ENCODE assay signal across 8 cellular contexts in genomic region chr2:219570924-219571310, GRCh38. TPM values are rescaled to one million over a fixed set of nuclear protein-coding genes. Genes with fewer than 3 reads are reported as not detected.
DNase-seq lines count a peak whose midpoint lies in the region; ATAC-seq and TF ChIP-seq lines count a peak whose summit lies in the region.

No MANE protein-coding gene starts in this region.

- no peak for TF ChIP-seq POLR2A in sigmoid colon (IDR thresholded peaks at IDR 0.05)

- peak overlapping the region; percentile 86 to 91 (median 88) for H3K27ac ChIP-seq in sigmoid colon

- H3K27me3 Mint-ChIP-seq in WTC11 (ENCODE audit: low read depth) = peaks cover 22% of the 10 kb centered on the region

- intact Hi-C loops in left ventricle myocardium superior (cut with micrococcal nuclease) (no loop called here), sigmoid colon (cut with DNase I) (loop anchor here (1.0 to 2.0 kb wide), 2 partner anchors 26 to 72 kb away; partner anchors contain the start of gene STK11IP)

- no peaks in the 10 kb centered on the region for H3K9me3 ChIP-seq in sigmoid colon

- no peak overlapping the region for H3K27ac Mint-ChIP-seq in WTC11

- no peak for TF ChIP-seq CTCF in WTC11 (IDR thresholded peaks at IDR 0.05)
- TF ChIP-seq CTCF in sigmoid colon (IDR thresholded peaks at IDR 0.05) = no peak

- peak; percentile 17 for DNase-seq in G401 (ENCODE audit: low spot score)
- DNase-seq in WTC11 (ENCODE audit: low spot score) = no peak
- DNase-seq in left ventricle myocardium superior = peak; percentile 62
- DNase-seq in sigmoid colon = no peak
- no peak for DNase-seq in KG1 (lab: John Stamatoyannopoulos, UW)
- DNase-seq in NCI-H2107 treated with DMSO at 0.1 percent for 48 hours (lab: John Stamatoyannopoulos, UW; ENCODE audit: unreplicated experiment) = no peak
- DNase-seq in activated effector memory CD4-positive, alpha-beta T cell treated with anti-CD3 and anti-CD28 coated beads, Interleukin-2, amount 50 U/mL, for 16 hours = no peak

- peak overlapping the region; percentile 46 for H3K4me3 Mint-ChIP-seq in WTC11

- no peaks in the 10 kb centered on the region for H3K9me3 Mint-ChIP-seq in WTC11

- H3K36me3 ChIP-seq in sigmoid colon = peaks cover 0 to 7% (median 0%) of the 10 kb centered on the region in 4 donors

- H3K27me3 ChIP-seq in sigmoid colon = peaks cover 0 to 10% (median 0%) of the 10 kb centered on the region in 3 donors

- peak overlapping the region; percentile 66 to 69 (median 68) for H3K4me3 ChIP-seq in sigmoid colon

- peaks cover 64% of the 10 kb centered on the region for H3K4me1 Mint-ChIP-seq in WTC11

- H3K4me1 ChIP-seq in sigmoid colon = peaks cover 0 to 15% (median 13%) of the 10 kb centered on the region in 4 donors

- in situ Hi-C loops in G401 (cut with HindIII; ENCODE audit: low sequenced_read_pairs) = no loop called here

- 1% methylated on average over 55 of the region's 55 CpGs for WGBS in sigmoid colon, 2 donors

- peak; percentile 1; the same call in 1 of the 2 replicates for ATAC-seq in WTC11
- ATAC-seq in left ventricle myocardium superior = peak; percentile 7
- ATAC-seq in HG03457 (IDR thresholded peaks at IDR 0.05; ENCODE audit: unreplicated experiment) = no peak

- TF ChIP-seq EP300 in sigmoid colon (IDR thresholded peaks at IDR 0.05) = no peak

- CTCF ChIA-PET in WTC11 (lab: Charles Lee) = interaction anchor here (0.5 to 4.8 kb wide), 11 partner anchors 10 to 119 kb away, joined by 3 to 66 read pairs (median 5); partner anchors contain the start of genes CHPF and STK11IP

- H3K36me3 Mint-ChIP-seq in WTC11 = peaks cover 34% of the 10 kb centered on the region

- POLR2A ChIA-PET in WTC11 (lab: Charles Lee) = interaction anchor here (1.1 to 1.9 kb wide), 6 partner anchors 10 to 114 kb away, joined by 3 to 29 read pairs (median 6); partner anchors contain the start of gene STK11IP

TF ChIP-seq in WTC11, 78 proteins besides CTCF, POLR2A, EP300 and RAD21 (continues in another document):
- no peak for TF ChIP-seq ZNF317 (CRISPR knock-in tag; IDR thresholded peaks at IDR 0.05; ENCODE audit: borderline replicate concordance, low read depth)
- TF ChIP-seq USF2 (CRISPR knock-in tag; IDR thresholded peaks at IDR 0.05) = no peak
- TF ChIP-seq MLX (CRISPR knock-in tag; IDR thresholded peaks at IDR 0.05) = no peak
- TF ChIP-seq ATF2 (CRISPR knock-in tag; IDR thresholded peaks at IDR 0.05; ENCODE audit: borderline replicate concordance, low read depth) = no peak
- TF ChIP-seq GTF2I (CRISPR knock-in tag; conservative IDR thresholded peaks at IDR 0.05) = no peak
- no peak for TF ChIP-seq ZSCAN18 (CRISPR knock-in tag; IDR thresholded peaks at IDR 0.05)
- no peak for TF ChIP-seq NFYB (CRISPR knock-in tag; conservative IDR thresholded peaks at IDR 0.05; ENCODE audit: low read depth)
- no peak for TF ChIP-seq NR3C1 (CRISPR knock-in tag; conservative IDR thresholded peaks at IDR 0.05; ENCODE audit: low read depth)
- no peak for TF ChIP-seq ARID4B (CRISPR knock-in tag; IDR thresholded peaks at IDR 0.05; ENCODE audit: borderline replicate concordance)
- TF ChIP-seq PRRX2 (CRISPR knock-in tag; IDR thresholded peaks at IDR 0.05) = no peak

RNA-seq across cellular contexts. Expression of gene OBSL1, which starts 0.4 kb away (rescaled TPM):
- total RNA-seq in G401 (2014; rRNA removed; shearing (Covaris generic)) = 106 and 117 TPM in 2 replicates
- total RNA-seq in WTC11 (2021) (159 to 221 TPM (median 213 TPM) in 3 replicates), left ventricle myocardium superior (190 TPM), sigmoid colon (10 to 100 TPM; 34.6 to 83.6 (median 53.3) TPM)
- polyA plus RNA-seq in sigmoid colon = 10 to 100 TPM in 1 of 3 donors, 1 to 10 TPM in 2; 2.8 to 15.6 (median 7.8) TPM

RNA-seq across cellular contexts. Expression of gene INHA, which starts 1.2 kb away (rescaled TPM):
- 1.3 TPM in 1 of 2 replicates, not detected in the other for total RNA-seq in G401 (2014; rRNA removed; shearing (Covaris generic))
- total RNA-seq in WTC11 (2021) (1.1 to 1.8 TPM (median 1.4 TPM) in 3 replicates), left ventricle myocardium superior (1.5 TPM), sigmoid colon (under 1 TPM in 2 of 4 donors, not detected in 2; 0.33 to 0.36 TPM)
- under 1 TPM in 2 of 3 donors, not detected in 1; 0.31 to 0.46 TPM for polyA plus RNA-seq in sigmoid colon

RNA-seq across cellular contexts. Expression of gene STK11IP, which starts 26.7 kb away (rescaled TPM):
- 22.8 and 35.2 TPM in 2 replicates for total RNA-seq in G401 (2014; rRNA removed; shearing (Covaris generic))
- total RNA-seq in WTC11 (2021) (31.3 to 39.9 TPM (median 31.9 TPM) in 3 replicates), left ventricle myocardium superior (14.0 TPM), sigmoid colon (10 to 100 TPM in 2 of 4 donors, 1 to 10 TPM in 2; 8.4 to 13.0 (median 10.1) TPM)
- polyA plus RNA-seq in sigmoid colon = 10 to 100 TPM in 2 of 3 donors, 1 to 10 TPM in 1; 6.9 to 36.7 (median 10.8) TPM

RNA-seq across cellular contexts. Expression of gene TMEM198, which starts 27.1 kb away (rescaled TPM):
- total RNA-seq in G401 (2014; rRNA removed; shearing (Covaris generic)) = 9.0 and 11.1 TPM in 2 replicates
- total RNA-seq in WTC11 (2021) (7.1 to 8.1 TPM (median 7.3 TPM) in 3 replicates), left ventricle myocardium superior (1.7 TPM), sigmoid colon (1 to 10 TPM in 3 of 4 donors, under 1 TPM in 1; 0.71 to 3.0 (median 1.6) TPM)
- 1 to 10 TPM in 2 of 3 donors, not detected in 1; 1.2 to 3.9 TPM for polyA plus RNA-seq in sigmoid colon

RNA-seq across cellular contexts. Expression of gene CHPF, which starts 27.3 kb away (rescaled TPM):
- total RNA-seq in G401 (2014; rRNA removed; shearing (Covaris generic)) = 87.3 and 89.2 TPM in 2 replicates
- total RNA-seq in WTC11 (2021) (84.3 to 97.0 TPM (median 84.8 TPM) in 3 replicates), left ventricle myocardium superior (93.1 TPM), sigmoid colon (10 to 100 TPM; 12.5 to 39.1 (median 23.5) TPM)
- polyA plus RNA-seq in sigmoid colon = 10 to 100 TPM in 1 of 3 donors, 1 to 10 TPM in 2; 5.5 to 37.3 (median 6.6) TPM

Comparison
In these comparisons a context has a peak if more than half of its experiments do, and no peak if none do; other contexts are left out.
1. DNase-seq: peak in G401 (single experiment) and left ventricle myocardium superior (single experiment); none in WTC11 (single experiment), sigmoid colon (single experiment), KG1 (single experiment), NCI-H2107 treated with DMSO at 0.1 percent for 48 hours (single experiment) and activated effector memory CD4-positive, alpha-beta T cell treated with anti-CD3 and anti-CD28 coated beads, Interleukin-2, amount 50 U/mL, for 16 hours (single experiment).